In genomic region chr9:134439368-134439784, GRCh38 we compare ENCODE assay signal across 1 cellular context.
TF ChIP-seq lines count a peak whose summit lies in the region.

No MANE protein-coding gene starts in this region.

TF ChIP-seq in liver, 16 proteins besides CTCF, POLR2A, EP300 and RAD21 (continued from another document):
- no peak for TF ChIP-seq ATF3 (IDR thresholded peaks at IDR 0.05)
- TF ChIP-seq HNF4G (IDR thresholded peaks at IDR 0.05), result no peak
- no peak for TF ChIP-seq FOXA2 (IDR thresholded peaks at IDR 0.05)
TF ChIP-seq in liver: peak in this region for 6.
